ENCODE assay signal across 12 cellular contexts in genomic region chr7:46695045-46695708, GRCh38.
A peak's percentile ranks its signal among the peaks of the same experiment; 100 is the strongest.
DNase-seq lines count a peak whose midpoint lies in the region; ATAC-seq and TF ChIP-seq lines count a peak whose summit lies in the region.
"Had no signal": no experiment of that assay in that cellular context is flagged by ENCODE, and none has a peak within 500 bp of the region (broad histone marks: within the 10 kb centered on the region; RNA-seq: fewer than 3 reads in every experiment).

No MANE protein-coding gene starts in this region.

- intact Hi-C loops in body of pancreas (cut with DNase I) (no loop called here), right lobe of liver (cut with DNase I) (no loop called here), head of caudate nucleus (cut with DNase I) (no loop called here)
- intact Hi-C loops in CD4-positive, alpha-beta memory T cell (cut with micrococcal nuclease), result no loop called here

- H3K27ac ChIP-seq in body of pancreas (peak overlapping the region; percentile 3 to 72 (median 44)), right lobe of liver (peak overlapping the region; percentile 12 to 54 (median 45))
- no peak overlapping the region for H3K27ac ChIP-seq in CD4-positive, alpha-beta memory T cell (ENCODE audit: low read depth, low read length)
- H3K27ac ChIP-seq: vagina had no signal

- no peaks in the 10 kb centered on the region for H3K4me1 Mint-ChIP-seq in CD4-positive, alpha-beta memory T cell

- DNase-seq in BJ (ENCODE audit: low read depth) (no peak), body of pancreas (peak; percentile 70 to 73 (median 71)), right lobe of liver (peak; percentile 69 to 81 (median 76)), head of caudate nucleus (no peak), G401 (ENCODE audit: low spot score) (no peak)
- no peak for DNase-seq in CD4-positive, alpha-beta memory T cell
- no peak for DNase-seq in activated effector memory CD4-positive, alpha-beta T cell treated with Interleukin-2 at 50 U/mL for 16 hours
- DNase-seq: activated CD4-positive, alpha-beta T cell treated with anti-CD3 and anti-CD28 coated beads, Interleukin-2, amount 50 U/mL, for 1 hour; MG63; posterior cingulate gyrus had no signal

- no peaks in the 10 kb centered on the region for H3K27me3 ChIP-seq in BJ (ENCODE audit: control insufficient read depth, insufficient read depth, low read length)
- H3K27me3 ChIP-seq in body of pancreas, result no peaks in the 10 kb centered on the region
- no peaks in the 10 kb centered on the region for H3K27me3 ChIP-seq in right lobe of liver
- no peaks in the 10 kb centered on the region for H3K27me3 ChIP-seq in CD4-positive, alpha-beta memory T cell (ENCODE audit: insufficient read depth, low read length)
- H3K27me3 ChIP-seq: MG63, vagina had no signal

- H3K4me3 ChIP-seq in BJ (ENCODE audit: low read depth, low read length), result no peak overlapping the region
- H3K4me3 ChIP-seq in body of pancreas, result no peak overlapping the region
- no peak overlapping the region for H3K4me3 ChIP-seq in right lobe of liver
- H3K4me3 ChIP-seq in CD4-positive, alpha-beta memory T cell (ENCODE audit: low read length in 2 of 2), result no peak overlapping the region
- H3K4me3 ChIP-seq: MG63, vagina had no signal

- no peak overlapping the region for H3K4me3 Mint-ChIP-seq in CD4-positive, alpha-beta memory T cell

- 0 out of 2 replicates have a peak, but pooled peaks have one; percentile 13 for TF ChIP-seq CTCF in BJ (IDR thresholded peaks at IDR 0.05; ENCODE audit: insufficient read depth, low read depth, low read length)
- TF ChIP-seq CTCF in body of pancreas (IDR thresholded peaks at IDR 0.05), result peak in 4 of 7 experiments; percentile 12 to 38 (median 26)
- peak in 2 of 4 donors; percentile 20 to 31 for TF ChIP-seq CTCF in right lobe of liver (IDR thresholded peaks at IDR 0.05)

- whole genome bisulfite sequencing in body of pancreas, 2 donors, result 9 to 24% methylated on average over 3 of the region's 3 CpGs
- WGBS in right lobe of liver (ENCODE audit: insufficient coverage, low coverage, low lambda C conversion rate, missing lambda C conversion rate), result 13% methylated on average over 3 of the region's 3 CpGs

- peak; percentile 56 for ATAC-seq in HG02981 (IDR thresholded peaks at IDR 0.05; ENCODE audit: unreplicated experiment)
- peak; percentile 99 for ATAC-seq in body of pancreas
- ATAC-seq in right lobe of liver, result peak; percentile 99 to 100 (median 100)

- peaks cover 0 to 21% (median 8%) of the 10 kb centered on the region in 8 donors for H3K9me3 Mint-ChIP-seq in CD4-positive, alpha-beta memory T cell

- H3K36me3 ChIP-seq in BJ (ENCODE audit: control insufficient read depth, insufficient read depth, low read length) (no peaks in the 10 kb centered on the region), body of pancreas (replicated peaks in 1 of 2; ENCODE audit: insufficient read depth in 1 of 2, low read depth in 2 of 2) (no peaks in the 10 kb centered on the region), right lobe of liver (no peaks in the 10 kb centered on the region)
- H3K36me3 ChIP-seq in CD4-positive, alpha-beta memory T cell (ENCODE audit: insufficient read depth, low read length), result no peaks in the 10 kb centered on the region
- H3K36me3 ChIP-seq: MG63, vagina had no signal

- no peaks in the 10 kb centered on the region for H3K36me3 Mint-ChIP-seq in CD4-positive, alpha-beta memory T cell

- no peaks in the 10 kb centered on the region for H3K27me3 Mint-ChIP-seq in CD4-positive, alpha-beta memory T cell

- in situ Hi-C loops in G401 (cut with HindIII; ENCODE audit: low sequenced_read_pairs), result no loop called here

- H3K27ac Mint-ChIP-seq in CD4-positive, alpha-beta memory T cell, result no peak overlapping the region

- H3K9me3 ChIP-seq in body of pancreas (no peaks in the 10 kb centered on the region), right lobe of liver (no peaks in the 10 kb centered on the region)
- H3K9me3 ChIP-seq in CD4-positive, alpha-beta memory T cell (ENCODE audit: control insufficient read depth in 1 of 2, low read length in 2 of 2), result no peaks in the 10 kb centered on the region
- H3K9me3 ChIP-seq: MG63, vagina had no signal

- CTCF ChIA-PET in BJ (lab: Yijun Ruan, JAX), result interaction anchor here (0.6 to 2.9 kb wide), 3 partner anchors 12 to 525 kb away, joined by 3 to 11 read pairs (median 4); no protein-coding TSS in a partner anchor
- CTCF ChIA-PET in CD4-positive, alpha-beta memory T cell (lab: Charles Lee; ENCODE audit: partially characterized antibody), result no interaction called here

- POLR2A ChIA-PET in BJ (lab: Charles Lee), result interaction anchor here (0.5 kb wide), 1 partner anchor 364 kb away, joined by 8 read pairs; no protein-coding TSS in a partner anchor
- POLR2A ChIA-PET in CD4-positive, alpha-beta memory T cell (lab: Charles Lee; ENCODE audit: partially characterized antibody), result no interaction called here

- peaks cover 9% of the 10 kb centered on the region for H3K4me1 ChIP-seq in body of pancreas
- H3K4me1 ChIP-seq in right lobe of liver, result peaks cover 0 to 8% (median 3%) of the 10 kb centered on the region in 4 donors
- no peaks in the 10 kb centered on the region for H3K4me1 ChIP-seq in CD4-positive, alpha-beta memory T cell (ENCODE audit: insufficient read depth, low read length)
- H3K4me1 ChIP-seq: vagina had no signal

- no peak for TF ChIP-seq POLR2A in body of pancreas (IDR thresholded peaks at IDR 0.05)
- no peak for TF ChIP-seq POLR2A in right lobe of liver (IDR thresholded peaks at IDR 0.05)

Comparison
In these comparisons a context has a peak if more than half of its experiments do, and no peak if none do; other contexts are left out.
1. DNase-seq: peak in body of pancreas (4 of 4) and right lobe of liver (3 of 3); none in BJ (single experiment), head of caudate nucleus (0 of 42), CD4-positive, alpha-beta memory T cell (0 of 5), G401 (single experiment) and activated effector memory CD4-positive, alpha-beta T cell treated with Interleukin-2 at 50 U/mL for 16 hours (single experiment).
2. Peak in every context shown above with its lines, with median percentiles within 50 percentile points of each other: ATAC-seq.